8 cellular contexts compared by ENCODE assay signal in genomic region chr10:119207367-119207668, GRCh38. TPM values are rescaled to one million over a fixed set of nuclear protein-coding genes. Genes with fewer than 3 reads are reported as not detected.
A peak's percentile ranks its signal among the peaks of the same experiment; 100 is the strongest.
DNase-seq lines count a peak whose midpoint lies in the region; ATAC-seq lines count a peak whose summit lies in the region.

GRK5 (plus strand) TSS chr10:119207571; CDS start chr10:119207918, 347 bp downstream.

- H3K79me2 ChIP-seq in Karpas-422 (ENCODE audit: low read length): no peaks in the 10 kb centered on the region

- ATAC-seq in GM21825 (IDR thresholded peaks at IDR 0.05; ENCODE audit: unreplicated experiment) (peak; percentile 72), naive B cell (ENCODE audit: low read depth in 2 of 2) (peak; percentile 76 to 78)
- ATAC-seq in stimulated activated memory B cell treated with anti-CD40 and anti-IgM and Interleukin-4, amounts not matched to agents 10 μg/mL and 1 μg/mL and 100 μg/mL, for 72 hours: peak; percentile 94

- no peaks in the 10 kb centered on the region for H3K9me3 Mint-ChIP-seq in naive B cell
- no peaks in the 10 kb centered on the region for H3K9me3 Mint-ChIP-seq in stimulated activated memory B cell treated with anti-CD40 and anti-IgM and Interleukin-4, amounts not matched to agents 10 μg/mL and 1 μg/mL and 100 μg/mL, for 72 hours

- H3K4me3 ChIP-seq in Karpas-422 (ENCODE audit: low read length): peak within 1 kb of the TSS; percentile 90

- H3K36me3 ChIP-seq in Karpas-422 (ENCODE audit: insufficient read depth, low read length): no peaks in the 10 kb centered on the region

- H3K4me3 Mint-ChIP-seq in naive B cell: peak within 1 kb of the TSS; percentile 88 to 99 (median 96)
- H3K4me3 Mint-ChIP-seq in stimulated activated memory B cell treated with anti-CD40 and anti-IgM and Interleukin-4, amounts not matched to agents 10 μg/mL and 1 μg/mL and 100 μg/mL, for 72 hours: peak within 1 kb of the TSS; percentile 90

- no peaks in the 10 kb centered on the region for H3K27me3 ChIP-seq in Karpas-422 (ENCODE audit: low read length)

- H3K4me1 Mint-ChIP-seq in naive B cell: peaks cover 31 to 39% (median 36%) of the 10 kb centered on the region in 3 donors
- H3K4me1 Mint-ChIP-seq in stimulated activated memory B cell treated with anti-CD40 and anti-IgM and Interleukin-4, amounts not matched to agents 10 μg/mL and 1 μg/mL and 100 μg/mL, for 72 hours: peaks cover 31% of the 10 kb centered on the region

- H3K9me3 ChIP-seq in Karpas-422 (ENCODE audit: low read length): no peaks in the 10 kb centered on the region

- H3K36me3 Mint-ChIP-seq in naive B cell: no peaks in the 10 kb centered on the region
- H3K36me3 Mint-ChIP-seq in stimulated activated memory B cell treated with anti-CD40 and anti-IgM and Interleukin-4, amounts not matched to agents 10 μg/mL and 1 μg/mL and 100 μg/mL, for 72 hours: no peaks in the 10 kb centered on the region

- H2AFZ ChIP-seq in Karpas-422 (ENCODE audit: low read length): peak within 1 kb of the TSS; percentile 97

- H3K27ac ChIP-seq in Karpas-422 (ENCODE audit: low read length): peak within 1 kb of the TSS; percentile 68

- H4K20me1 ChIP-seq in Karpas-422 (ENCODE audit: insufficient read depth, low read depth, low read length): no peaks in the 10 kb centered on the region

- no peaks in the 10 kb centered on the region for H3K9me2 ChIP-seq in Karpas-422 (replicated peaks; ENCODE audit: insufficient read depth, low read length)

- peak within 1 kb of the TSS; percentile 96 for H3K4me2 ChIP-seq in Karpas-422 (ENCODE audit: low read depth, low read length, poor library complexity, severe bottlenecking)

- peak within 1 kb of the TSS; percentile 95 to 99 (median 98) for H3K27ac Mint-ChIP-seq in naive B cell
- H3K27ac Mint-ChIP-seq in stimulated activated memory B cell treated with anti-CD40 and anti-IgM and Interleukin-4, amounts not matched to agents 10 μg/mL and 1 μg/mL and 100 μg/mL, for 72 hours: peak within 1 kb of the TSS; percentile 79

- peaks cover 31% of the 10 kb centered on the region for H3K4me1 ChIP-seq in Karpas-422 (ENCODE audit: low read length)

- H3K27me3 Mint-ChIP-seq in naive B cell: no peaks in the 10 kb centered on the region
- H3K27me3 Mint-ChIP-seq in stimulated activated memory B cell treated with anti-CD40 and anti-IgM and Interleukin-4, amounts not matched to agents 10 μg/mL and 1 μg/mL and 100 μg/mL, for 72 hours: no peaks in the 10 kb centered on the region

- peak; percentile 58 for DNase-seq in DMS79 (lab: John Stamatoyannopoulos, UW)
- DNase-seq in Karpas-422: peak; percentile 98
- DNase-seq in RPMI8226: peak; percentile 92
- DNase-seq in activated T-helper 1 cell treated with anti-CD3 and anti-CD28 coated beads, Interleukin-2, amount 50 U/mL, for 16 hours (ENCODE audit: low read depth in 1 of 2, low spot score in 1 of 2): peak; percentile 80 to 95
- DNase-seq in fibroblast of gingiva (ENCODE audit: low read depth): peak; percentile 98
- peak; percentile 98 for DNase-seq in naive B cell

- peak within 1 kb of the TSS; percentile 80 for H3K9ac ChIP-seq in Karpas-422 (ENCODE audit: low read length)

RNA-seq across cellular contexts. Expression of gene GRK5, which starts in this region (rescaled TPM):
- 4.5 and 5.0 TPM in 2 replicates for total RNA-seq in Karpas-422 (2014; rRNA removed; shearing (Covaris generic); ENCODE audit: low replicate concordance)
- polyA plus RNA-seq in naive B cell (ENCODE audit: low read depth in 6 of 6): 10 to 100 TPM in 4 of 6 donors, 1 to 10 TPM in 2; 7.2 to 24.6 (median 13.7) TPM

Comparison
In these comparisons a context has a peak if more than half of its experiments do, and no peak if none do; other contexts are left out.
1. Peak in every context shown above with its lines: DNase-seq, ATAC-seq, H3K4me3 ChIP-seq and H3K27ac ChIP-seq.